Comparison of ENCODE assay signal across 8 cellular contexts in the genomic region with DNA sequence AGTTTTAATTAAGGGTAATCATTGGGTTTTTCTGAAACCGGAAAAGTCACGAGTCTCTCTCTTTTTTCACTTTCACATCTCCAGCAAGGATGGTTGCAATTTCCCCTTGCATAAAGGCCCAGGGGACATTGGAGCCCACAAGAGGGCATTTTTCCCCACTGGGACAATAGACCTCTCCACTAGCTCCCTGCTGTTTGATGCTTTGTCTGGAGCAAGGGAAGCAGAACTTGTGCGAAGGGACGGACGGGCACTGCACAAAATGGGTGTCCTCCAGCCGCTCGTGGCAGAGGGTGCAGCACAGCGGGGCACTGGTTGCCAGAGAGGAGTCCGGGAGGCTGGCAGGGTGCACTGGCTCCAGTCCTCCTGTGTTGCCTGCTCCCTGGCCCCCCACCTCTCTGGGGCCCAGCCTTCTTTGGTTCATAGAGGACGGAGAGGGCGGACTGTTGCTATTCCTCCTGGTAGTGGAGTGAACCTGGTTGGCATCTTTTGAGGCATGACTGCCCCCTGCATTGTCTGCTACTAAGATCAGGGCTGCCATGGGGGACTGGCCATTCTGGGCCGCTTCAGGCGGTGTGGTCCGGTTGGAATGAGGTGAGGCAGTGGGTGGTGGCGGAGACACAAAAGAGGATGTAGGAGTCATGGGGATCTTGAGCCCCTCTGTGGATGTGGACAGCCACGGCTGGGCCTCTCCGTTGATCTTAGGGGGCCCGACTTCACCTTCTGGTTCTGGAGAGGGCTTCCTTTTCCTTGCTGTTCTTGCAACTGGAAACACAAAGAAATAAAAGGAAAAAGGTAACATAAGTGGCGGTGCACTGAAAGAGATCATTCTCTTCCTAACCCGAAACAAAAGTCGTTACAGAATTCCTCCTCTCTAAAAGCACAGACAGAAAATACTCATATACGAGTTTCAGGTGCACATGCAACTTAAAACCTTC. TPM values are rescaled to one million over a fixed set of nuclear protein-coding genes. Genes with fewer than 3 reads are reported as not detected.
DNase-seq lines count a peak whose midpoint lies in the region; ATAC-seq and TF ChIP-seq lines count a peak whose summit lies in the region.

No MANE protein-coding gene starts in this region.

- intact Hi-C loops in CD8-positive, alpha-beta T cell (cut with DNase I, micrococcal nuclease), result loop anchor here (1.0 to 10.0 kb wide), 3 partner anchors 8 to 720 kb away; partner anchors contain the start of genes ARID4B (in 1 of the 2) and GGPS1 (in 1 of the 2)

- no peaks in the 10 kb centered on the region for H3K9me3 Mint-ChIP-seq in CD8-positive, alpha-beta T cell
- H3K9me3 Mint-ChIP-seq in brain, result peaks cover 0 to 11% (median 3%) of the 10 kb centered on the region in 5 experiments
- no peaks in the 10 kb centered on the region for H3K9me3 Mint-ChIP-seq in stimulated activated naive CD8-positive, alpha-beta T cell treated with anti-CD3 and anti-CD28 coated beads, Interleukin-15, amount 100 ng/mL, for 72 hours

- POLR2A ChIA-PET in CD8-positive, alpha-beta T cell (lab: Charles Lee), result interaction anchor here (0.7 to 8.2 kb wide), 3 partner anchors 117 to 163 kb away, joined by 3 to 115 read pairs (median 3); no protein-coding TSS in a partner anchor
- POLR2A ChIA-PET in RWPE1 (lab: Yijun Ruan, JAX; ENCODE audit: low non-redundant PET), result interaction anchor here (0.7 kb wide), 1 partner anchor 102 kb away, joined by 5 read pairs; no protein-coding TSS in a partner anchor

- peak overlapping the region; percentile 93 for H3K4me3 Mint-ChIP-seq in CD8-positive, alpha-beta T cell
- H3K4me3 Mint-ChIP-seq in brain, result peak overlapping the region; percentile 95 to 100 (median 97)
- peak overlapping the region; percentile 94 to 97 for H3K4me3 Mint-ChIP-seq in stimulated activated naive CD8-positive, alpha-beta T cell treated with anti-CD3 and anti-CD28 coated beads, Interleukin-15, amount 100 ng/mL, for 72 hours

- peak overlapping the region; percentile 73 for H3K4me3 ChIP-seq in CD8-positive, alpha-beta T cell (ENCODE audit: low read depth, low read length)
- H3K4me3 ChIP-seq in HUES6 (ENCODE audit: low read depth, low read length), result peak overlapping the region; percentile 74

- peaks cover 53% of the 10 kb centered on the region for H3K4me1 ChIP-seq in CD8-positive, alpha-beta T cell (ENCODE audit: insufficient read depth, low read length)
- H3K4me1 ChIP-seq in HUES6 (ENCODE audit: control insufficient read depth, insufficient read depth, low read length), result peaks cover 59% of the 10 kb centered on the region

- CTCF ChIA-PET in CD8-positive, alpha-beta T cell (lab: Charles Lee), result interaction anchor here (1.5 kb wide), 1 partner anchor 10 kb away, joined by 4 read pairs; no protein-coding TSS in a partner anchor
- CTCF ChIA-PET in RWPE1 (lab: Yijun Ruan, JAX), result interaction anchor here (0.6 kb wide), 1 partner anchor 492 kb away, joined by 3 read pairs; no protein-coding TSS in a partner anchor

- peak in 3 of 7 experiments; percentile 23 to 64 (median 26) for DNase-seq in CD8-positive, alpha-beta T cell
- no peak for DNase-seq in RWPE1 (ENCODE audit: low spot score)
- peak; percentile 84 for DNase-seq in left kidney (ENCODE audit: low read depth, low spot score)
- peak; percentile 43 to 63 for DNase-seq in stimulated activated naive CD8-positive, alpha-beta T cell treated with anti-CD3 and anti-CD28 coated beads, Interleukin-15, amount 100 ng/mL, for 72 hours
- no peak for DNase-seq in DMS153 (lab: John Stamatoyannopoulos, UW)
- DNase-seq in dedifferentiated amniotic fluid mesenchymal stem cell (ENCODE audit: extremely low spot score), result no peak

- peak overlapping the region; percentile 89 for H3K9ac ChIP-seq in HUES6 (ENCODE audit: low read length)

- H3K27ac Mint-ChIP-seq in CD8-positive, alpha-beta T cell, result peak overlapping the region; percentile 98
- peak overlapping the region; percentile 98 to 100 (median 100) for H3K27ac Mint-ChIP-seq in brain
- peak overlapping the region; percentile 94 to 99 for H3K27ac Mint-ChIP-seq in stimulated activated naive CD8-positive, alpha-beta T cell treated with anti-CD3 and anti-CD28 coated beads, Interleukin-15, amount 100 ng/mL, for 72 hours

- peaks cover 14% of the 10 kb centered on the region for H3K36me3 ChIP-seq in CD8-positive, alpha-beta T cell (ENCODE audit: insufficient read depth, low read length)
- H3K36me3 ChIP-seq in HUES6 (ENCODE audit: control insufficient read depth, insufficient read depth, low read length), result peaks cover 36% of the 10 kb centered on the region

- peaks cover 51% of the 10 kb centered on the region for H3K36me3 Mint-ChIP-seq in CD8-positive, alpha-beta T cell
- H3K36me3 Mint-ChIP-seq in brain, result peaks cover 52% of the 10 kb centered on the region

- ATAC-seq in CD8-positive, alpha-beta T cell, result no peak
- ATAC-seq in stimulated activated naive CD8-positive, alpha-beta T cell treated with anti-CD3 and anti-CD28 coated beads, Interleukin-15, amount 100 ng/mL, for 72 hours, result no peak

- no peaks in the 10 kb centered on the region for H3K27me3 ChIP-seq in CD8-positive, alpha-beta T cell (ENCODE audit: insufficient read depth, low read length)
- no peaks in the 10 kb centered on the region for H3K27me3 ChIP-seq in HUES6 (ENCODE audit: control insufficient read depth, insufficient read depth, low read length)

- no peaks in the 10 kb centered on the region for H3K9me3 ChIP-seq in CD8-positive, alpha-beta T cell (ENCODE audit: low read length)
- no peaks in the 10 kb centered on the region for H3K9me3 ChIP-seq in HUES6 (ENCODE audit: control insufficient read depth, insufficient read depth, low read depth, low read length)

- peaks cover 55% of the 10 kb centered on the region for H3K4me1 Mint-ChIP-seq in CD8-positive, alpha-beta T cell (ENCODE audit: low read depth)
- peaks cover 59% of the 10 kb centered on the region for H3K4me1 Mint-ChIP-seq in brain
- peaks cover 32% of the 10 kb centered on the region for H3K4me1 Mint-ChIP-seq in stimulated activated naive CD8-positive, alpha-beta T cell treated with anti-CD3 and anti-CD28 coated beads, Interleukin-15, amount 100 ng/mL, for 72 hours

- no peaks in the 10 kb centered on the region for H3K27me3 Mint-ChIP-seq in CD8-positive, alpha-beta T cell (ENCODE audit: low read depth)
- H3K27me3 Mint-ChIP-seq in brain, result peaks cover 31% of the 10 kb centered on the region
- H3K27me3 Mint-ChIP-seq in stimulated activated naive CD8-positive, alpha-beta T cell treated with anti-CD3 and anti-CD28 coated beads, Interleukin-15, amount 100 ng/mL, for 72 hours, result no peaks in the 10 kb centered on the region

- no peak for TF ChIP-seq CTCF in CD8-positive, alpha-beta T cell (IDR thresholded peaks at IDR 0.05)
- TF ChIP-seq CTCF in RWPE1 (conservative IDR thresholded peaks at IDR 0.05; ENCODE audit: low read depth) (peak; percentile 17; the same call in 1 of the 2 replicates), brain (conservative IDR thresholded peaks at IDR 0.05) (peak in 1 of 2 experiments; percentile 42)

- H3K27ac ChIP-seq in CD8-positive, alpha-beta T cell (ENCODE audit: low read depth, low read length), result peak overlapping the region; percentile 87
- no peak overlapping the region for H3K27ac ChIP-seq in HUES6 (ENCODE audit: low read depth, low read length)
- H3K27ac ChIP-seq in RWPE1, result peak overlapping the region; percentile 98

RNA-seq across cellular contexts. Expression of gene IRF2BP2, which starts 2.6 kb away (rescaled TPM):
- 100 to 1,000 TPM; 707 to 714 TPM for total RNA-seq in CD8-positive, alpha-beta T cell
- polyA plus RNA-seq in brain (ENCODE audit: insufficient read depth, low read depth, low replicate concordance), result 163 TPM

Comparison
In these comparisons a context has a peak if more than half of its experiments do, and no peak if none do; other contexts are left out.
1. DNase-seq: peak in left kidney (single experiment) and stimulated activated naive CD8-positive, alpha-beta T cell treated with anti-CD3 and anti-CD28 coated beads, Interleukin-15, amount 100 ng/mL, for 72 hours (2 of 2); none in RWPE1 (single experiment), DMS153 (single experiment) and dedifferentiated amniotic fluid mesenchymal stem cell (single experiment).
2. Peak in every context shown above with its lines, with median percentiles within 50 percentile points of each other: H3K27ac Mint-ChIP-seq and H3K4me3 Mint-ChIP-seq.